Comparison of ENCODE assay signal across 16 cellular contexts in genomic region chr16:12096828-12097522, GRCh38.
DNase-seq lines count a peak whose midpoint lies in the region; ATAC-seq and TF ChIP-seq lines count a peak whose summit lies in the region.
"Had no signal": no experiment of that assay in that cellular context is flagged by ENCODE, and none has a peak within 500 bp of the region (broad histone marks: within the 10 kb centered on the region; RNA-seq: fewer than 3 reads in every experiment).

No MANE protein-coding gene starts in this region.

- no peak overlapping the region for H3K4me2 ChIP-seq in neural progenitor cell
- H3K4me2 ChIP-seq: PC-9 had no signal

- intact Hi-C loops in left ventricle myocardium inferior (cut with micrococcal nuclease) (no loop called here), Right ventricle myocardium inferior (cut with DNase I) (loop anchor here (5.0 to 10.0 kb wide), 3 partner anchors 75 to 358 kb away; no protein-coding TSS in a partner anchor), aorta (cut with DNase I) (loop anchor here (5.0 to 10.0 kb wide), 2 partner anchors 708 to 720 kb away; partner anchors contain the start of gene CPPED1 (in 1 of the 2))

- H3K36me3 ChIP-seq in left ventricle myocardium inferior (no peaks in the 10 kb centered on the region), gastroesophageal sphincter (no peaks in the 10 kb centered on the region), neural progenitor cell (no peaks in the 10 kb centered on the region), aorta (ENCODE audit: control insufficient read depth in 1 of 2, insufficient read depth in 2 of 2, low read length in 1 of 2) (no peaks in the 10 kb centered on the region)
- H3K36me3 ChIP-seq: breast epithelium had no signal

- H2AFZ ChIP-seq in neural progenitor cell (replicated peaks): no peak overlapping the region
- H2AFZ ChIP-seq: GM23338, PC-9 had no signal

- peak overlapping the region; percentile 95 for H3K27ac Mint-ChIP-seq in neural progenitor cell
- H3K27ac Mint-ChIP-seq: GM23338; stimulated activated naive CD8-positive, alpha-beta T cell treated with anti-CD3 and anti-CD28 coated beads, Interleukin-15, Interleukin-2, amounts not matched to agents 100 ng/mL and 50 ng/mL, for 24 hours had no signal

- WGBS in gastroesophageal sphincter (ENCODE audit: low coverage in 1 of 2), 2 donors: 83 to 100% methylated on average over 1 to 6 of the region's 16 CpGs
- 89 to 94% methylated on average over 16 of the region's 16 CpGs for WGBS in aorta, 2 donors

- TF ChIP-seq EP300 in gastroesophageal sphincter (IDR thresholded peaks at IDR 0.05): no peak

- H3K9me3 Mint-ChIP-seq in neural progenitor cell: no peaks in the 10 kb centered on the region
- H3K9me3 Mint-ChIP-seq: GM23338; naive thymus-derived CD4-positive, alpha-beta T cell; stimulated activated naive CD8-positive, alpha-beta T cell treated with anti-CD3 and anti-CD28 coated beads, Interleukin-15, Interleukin-2, amounts not matched to agents 100 ng/mL and 50 ng/mL, for 24 hours had no signal

- H3K27me3 Mint-ChIP-seq in neural progenitor cell (ENCODE audit: insufficient read depth, low read depth): peaks cover 6% of the 10 kb centered on the region
- H3K27me3 Mint-ChIP-seq: naive thymus-derived CD4-positive, alpha-beta T cell; stimulated activated naive CD8-positive, alpha-beta T cell treated with anti-CD3 and anti-CD28 coated beads, Interleukin-15, Interleukin-2, amounts not matched to agents 100 ng/mL and 50 ng/mL, for 24 hours had no signal

- H3K4me3 ChIP-seq in left ventricle myocardium inferior (no peak overlapping the region), gastroesophageal sphincter (no peak overlapping the region), neural progenitor cell (no peak overlapping the region), aorta (ENCODE audit: low read length in 2 of 2) (no peak overlapping the region)
- H3K4me3 ChIP-seq: breast epithelium, GM23338, PC-9 had no signal

- H3K27ac ChIP-seq in left ventricle myocardium inferior (replicated peaks) (peak overlapping the region; percentile 56), gastroesophageal sphincter (peak overlapping the region in 3 of 4 donors; percentile 1 to 57 (median 54)), neural progenitor cell (no peak overlapping the region), aorta (ENCODE audit: low read depth in 1 of 2, low read length in 2 of 2) (no peak overlapping the region)
- H3K27ac ChIP-seq: PC-9 had no signal

- peaks cover 6% of the 10 kb centered on the region for H4K20me1 ChIP-seq in neural progenitor cell (ENCODE audit: low read depth)

- no peak for ATAC-seq in Right ventricle myocardium inferior
- ATAC-seq in gastroesophageal sphincter: no peak
- no peak for ATAC-seq in aorta (ENCODE audit: low FRiP score)
- no peak for ATAC-seq in SK-N-SH treated with all-trans-retinoic acid at 6 μM for 48 hours
- ATAC-seq: naive thymus-derived CD4-positive, alpha-beta T cell; WTC11 had no signal

- peaks cover 57% of the 10 kb centered on the region for H3K4me1 Mint-ChIP-seq in neural progenitor cell

- DNase-seq in left ventricle myocardium inferior: no peak
- DNase-seq in Right ventricle myocardium inferior (ENCODE audit: missing footprints): no peak
- no peak for DNase-seq in neural progenitor cell (ENCODE audit: low spot score)
- peak; percentile 20 to 50 for DNase-seq in aorta
- no peak for DNase-seq in NCI-H2081 treated with DMSO at 0.1 percent for 48 hours (lab: John Stamatoyannopoulos, UW)
- DNase-seq in kidney glomerular epithelial cell (lab: John Stamatoyannopoulos, UW): no peak
- DNase-seq: activated naive CD4-positive, alpha-beta T cell treated with Interleukin-2 at 50 U/mL for 16 hours; naive thymus-derived CD4-positive, alpha-beta T cell; NCI-H1092 treated with DMSO at 0.1 percent for 48 hours; PC-9 had no signal

- no peaks in the 10 kb centered on the region for H3K9me3 ChIP-seq in left ventricle myocardium inferior (replicated peaks)
- H3K9me3 ChIP-seq in gastroesophageal sphincter: no peaks in the 10 kb centered on the region
- no peaks in the 10 kb centered on the region for H3K9me3 ChIP-seq in neural progenitor cell (ENCODE audit: low read depth)
- no peaks in the 10 kb centered on the region for H3K9me3 ChIP-seq in aorta (ENCODE audit: control insufficient read depth, low read length)
- H3K9me3 ChIP-seq: breast epithelium had no signal

- H3K4me3 Mint-ChIP-seq in neural progenitor cell: peak overlapping the region; percentile 2
- H3K4me3 Mint-ChIP-seq: GM23338; stimulated activated naive CD8-positive, alpha-beta T cell treated with anti-CD3 and anti-CD28 coated beads, Interleukin-15, Interleukin-2, amounts not matched to agents 100 ng/mL and 50 ng/mL, for 24 hours; WTC11 had no signal

- no peaks in the 10 kb centered on the region for H3K79me2 ChIP-seq in neural progenitor cell (ENCODE audit: low read depth)

- no peak for TF ChIP-seq POLR2A in gastroesophageal sphincter (IDR thresholded peaks at IDR 0.05)

- H3K9ac ChIP-seq in neural progenitor cell: no peak overlapping the region

- no peaks in the 10 kb centered on the region for H3K36me3 Mint-ChIP-seq in neural progenitor cell
- H3K36me3 Mint-ChIP-seq: WTC11 had no signal

- peaks cover 50% of the 10 kb centered on the region for H3K4me1 ChIP-seq in left ventricle myocardium inferior
- H3K4me1 ChIP-seq in gastroesophageal sphincter: peaks cover 0 to 45% (median 17%) of the 10 kb centered on the region in 3 donors
- H3K4me1 ChIP-seq in neural progenitor cell: peaks cover 45% of the 10 kb centered on the region
- peaks cover 0 to 2% of the 10 kb centered on the region in 2 donors for H3K4me1 ChIP-seq in aorta (ENCODE audit: control insufficient read depth in 1 of 2, insufficient read depth in 2 of 2, low read length in 2 of 2)
- H3K4me1 ChIP-seq: breast epithelium had no signal

- no peaks in the 10 kb centered on the region for H3K27me3 ChIP-seq in left ventricle myocardium inferior (ENCODE audit: low read depth)
- no peaks in the 10 kb centered on the region for H3K27me3 ChIP-seq in gastroesophageal sphincter
- no peaks in the 10 kb centered on the region for H3K27me3 ChIP-seq in neural progenitor cell
- no peaks in the 10 kb centered on the region for H3K27me3 ChIP-seq in aorta (ENCODE audit: control insufficient read depth in 1 of 2, insufficient read depth in 2 of 2, low read length in 1 of 2)
- H3K27me3 ChIP-seq: breast epithelium had no signal

- TF ChIP-seq CTCF in left ventricle myocardium inferior (IDR thresholded peaks at IDR 0.05; ENCODE audit: borderline replicate concordance): no peak
- no peak for TF ChIP-seq CTCF in gastroesophageal sphincter (IDR thresholded peaks at IDR 0.05)
- TF ChIP-seq CTCF in neural progenitor cell (IDR thresholded peaks at IDR 0.05): no peak

- H3F3A ChIP-seq in neural progenitor cell (ENCODE audit: low read depth): peaks cover 17% of the 10 kb centered on the region

TF ChIP-seq in SK-N-SH treated with all-trans-retinoic acid at 6 μM for 48 hours, 23 proteins besides CTCF, POLR2A, EP300 and RAD21 (continues in another document):
- TF ChIP-seq ZC3H10 (CRISPR knock-in tag; IDR thresholded peaks at IDR 0.05): no peak
- TF ChIP-seq PPARA (CRISPR knock-in tag; IDR thresholded peaks at IDR 0.05; ENCODE audit: borderline replicate concordance): no peak
- no peak for TF ChIP-seq ESRRG (CRISPR knock-in tag; IDR thresholded peaks at IDR 0.05)
- no peak for TF ChIP-seq TOX (CRISPR knock-in tag; IDR thresholded peaks at IDR 0.05; ENCODE audit: borderline replicate concordance)
- TF ChIP-seq PATZ1 (CRISPR knock-in tag; IDR thresholded peaks at IDR 0.05; ENCODE audit: borderline replicate concordance): no peak
- TF ChIP-seq RARB (CRISPR knock-in tag; IDR thresholded peaks at IDR 0.05): no peak
- no peak for TF ChIP-seq CREB5 (CRISPR knock-in tag; IDR thresholded peaks at IDR 0.05; ENCODE audit: low read depth)
- TF ChIP-seq CSRNP3 (CRISPR knock-in tag; IDR thresholded peaks at IDR 0.05): no peak

Comparison
In these comparisons a context has a peak if more than half of its experiments do, and no peak if none do; other contexts are left out.
1. DNase-seq: peak in aorta (2 of 2); none in left ventricle myocardium inferior (single experiment), Right ventricle myocardium inferior (single experiment), neural progenitor cell (single experiment), NCI-H2081 treated with DMSO at 0.1 percent for 48 hours (single experiment) and kidney glomerular epithelial cell (single experiment).
2. H3K27ac ChIP-seq: peak in left ventricle myocardium inferior (single experiment) and gastroesophageal sphincter (3 of 4); none in neural progenitor cell (single experiment) and aorta (0 of 2).